Comparison of ENCODE assay signal across 36 cellular contexts in genomic region chr3:127196002-127196401, GRCh38. TPM values are rescaled to one million over a fixed set of nuclear protein-coding genes. Genes with fewer than 3 reads are reported as not detected.
"Had no signal": no experiment of that assay in that cellular context is flagged by ENCODE, and none has a peak within 500 bp of the region (broad histone marks: within the 10 kb centered on the region; RNA-seq: fewer than 3 reads in every experiment).

No MANE protein-coding gene starts in this region.

- H3K27me3 Mint-ChIP-seq: activated CD4-positive, alpha-beta T cell treated with anti-CD3 and anti-CD28 coated beads for 36 hours had no signal

- H3K4me1 Mint-ChIP-seq: activated CD4-positive, alpha-beta T cell treated with anti-CD3 and anti-CD28 coated beads for 36 hours; activated T-helper 17 cell treated with anti-CD3 and anti-CD28 coated beads, Interleukin-2, amount 50 U/mL, for 72 hours; central memory CD8-positive, alpha-beta T cell; T-helper 17 cell had no signal

- H3K4me3 Mint-ChIP-seq: activated CD4-positive, alpha-beta T cell treated with anti-CD3 and anti-CD28 coated beads for 36 hours; activated naive CD8-positive, alpha-beta T cell; activated T-cell treated with anti-CD3 and anti-CD28 coated beads, Interleukin-2, amount 50 U/mL, for 4 hours; activated T-helper 17 cell treated with anti-CD3 and anti-CD28 coated beads, Interleukin-2, amount 50 U/mL, for 72 hours; central memory CD8-positive, alpha-beta T cell; T-helper 17 cell; T-helper 2 cell treated with Interferon-gamma antibody and Interleukin-4, amounts not matched to agents 5 μg/mL and 100 μg/mL, for 36 hours had no signal

- DNase-seq: activated CD4-positive, alpha-beta T cell treated with anti-CD3 and anti-CD28 coated beads for 36 hours; activated CD4-positive, alpha-beta T cell treated with anti-CD3 and anti-CD28 coated beads, Interleukin-2, amount 50 U/mL, for 1 hour; activated CD4-positive, alpha-beta T cell treated with anti-CD3 and anti-CD28 coated beads, Interleukin-2, amount 50 U/mL, for 48 hours; activated CD4-positive, CD25-positive, alpha-beta regulatory T cell; activated CD4-positive, CD25-positive, alpha-beta regulatory T cell treated with anti-CD3 and anti-CD28 coated beads, Interleukin-2, amount 50 U/mL, for 72 hours; activated CD8-positive, alpha-beta memory T cell treated with anti-CD3 and anti-CD28 coated beads, Interleukin-2, amount 50 U/mL, for 48 hours; activated effector memory CD4-positive, alpha-beta T cell treated with Interleukin-2 at 50 U/mL for 16 hours; activated gamma-delta T cell treated with Interleukin-2 at 50 U/mL for 16 hours; activated naive CD4-positive, alpha-beta T cell treated with anti-CD3 and anti-CD28 coated beads, Interleukin-2, amount 50 U/mL, for 16 hours; activated naive CD4-positive, alpha-beta T cell treated with Interleukin-2 at 50 U/mL for 16 hours; activated T-cell treated with anti-CD3 and anti-CD28 coated beads for 4 hours; activated T-cell treated with anti-CD3 and anti-CD28 coated beads, Interleukin-2, amount 50 U/mL, for 4 hours; amniotic stem cell; anterior cingulate cortex; brain microvascular endothelial cell; effector memory CD4-positive, alpha-beta T cell; erythroblast; esophagus squamous epithelium; foreskin melanocyte; heart right ventricle; T-helper 1 cell; T-helper 17 cell; T1000 had no signal

- H3K9me3 Mint-ChIP-seq: activated T-helper 17 cell treated with anti-CD3 and anti-CD28 coated beads, Interleukin-2, amount 50 U/mL, for 72 hours; central memory CD8-positive, alpha-beta T cell; T-helper 2 cell treated with Interferon-gamma antibody and Interleukin-4, amounts not matched to agents 5 μg/mL and 100 μg/mL, for 36 hours had no signal

- H3K4me3 ChIP-seq: esophagus squamous epithelium, gastroesophageal sphincter, heart right ventricle had no signal

- H3K27ac Mint-ChIP-seq: activated CD4-positive, alpha-beta T cell treated with anti-CD3 and anti-CD28 coated beads for 36 hours; activated naive CD8-positive, alpha-beta T cell; activated T-helper 17 cell treated with anti-CD3 and anti-CD28 coated beads, Interleukin-2, amount 50 U/mL, for 72 hours; T-helper 17 cell; T-helper 2 cell treated with Interferon-gamma antibody and Interleukin-4, amounts not matched to agents 5 μg/mL and 100 μg/mL, for 36 hours had no signal

- H3K36me3 Mint-ChIP-seq: activated naive CD8-positive, alpha-beta T cell had no signal

- H3K36me3 ChIP-seq: brain microvascular endothelial cell, esophagus squamous epithelium, gastroesophageal sphincter, heart right ventricle had no signal

- H3K27me3 ChIP-seq: brain microvascular endothelial cell had no signal

- H3K4me1 ChIP-seq: esophagus squamous epithelium, gastroesophageal sphincter, heart right ventricle had no signal

- H3K27ac ChIP-seq: brain microvascular endothelial cell, esophagus squamous epithelium, gastroesophageal sphincter, heart right ventricle had no signal

RNA-seq across cellular contexts. Expression of gene PRR23E, which starts 3.1 kb away (rescaled TPM):
- total RNA-seq: activated CD4-positive, alpha-beta T cell treated with anti-CD3 and anti-CD28 coated beads for 36 hours; activated T-cell treated with anti-CD3 and anti-CD28 coated beads, Interleukin-2, amount 50 U/mL, for 4 hours; activated T-helper 17 cell treated with anti-CD3 and anti-CD28 coated beads, Interleukin-2, amount 50 U/mL, for 72 hours; astrocyte; bronchial epithelial cell; cardiac septum; chondrocyte; dermis microvascular lymphatic vessel endothelial cell; esophagus squamous epithelium; fibroblast of lung; fibroblast of villous mesenchyme; gastroesophageal sphincter; glomerular endothelial cell; heart right ventricle; T-helper 17 cell had no signal
- polyA plus RNA-seq: fibroblast of lung, heart right ventricle had no signal
